In the genomic region with DNA sequence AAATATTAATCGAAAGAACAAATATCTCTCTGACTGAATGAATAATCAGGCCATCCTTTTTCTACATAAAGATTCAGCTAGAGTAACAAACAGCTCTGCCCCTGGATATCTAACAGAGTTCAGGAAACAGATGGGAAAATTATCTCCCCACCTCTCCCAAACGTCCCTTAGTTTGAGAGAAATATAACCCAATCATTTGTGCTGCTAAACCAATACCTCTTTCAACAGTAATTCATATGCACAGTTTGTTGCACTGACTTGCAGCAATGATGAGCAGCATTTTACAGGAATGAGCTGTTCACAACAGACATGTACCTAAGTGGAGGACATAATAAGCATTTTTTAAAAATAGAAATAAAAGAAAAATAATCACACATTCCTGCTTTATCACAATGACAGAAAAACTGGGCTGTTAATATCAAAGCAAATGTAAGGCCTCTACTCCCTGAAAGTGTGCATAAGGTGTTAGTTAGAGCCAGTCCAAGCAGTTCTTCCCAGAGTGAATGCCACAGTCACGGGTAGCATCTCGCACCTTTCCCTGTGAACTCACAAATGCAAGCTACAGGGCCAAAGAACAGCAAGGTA, we compare ENCODE assay signal across 8 cellular contexts. TPM values are rescaled to one million over a fixed set of nuclear protein-coding genes. Genes with fewer than 3 reads are reported as not detected.
DNase-seq lines count a peak whose midpoint lies in the region; ATAC-seq, FAIRE-seq and TF ChIP-seq lines count a peak whose summit lies in the region.

No MANE protein-coding gene starts in this region.

- DNase-seq in CD14-positive monocyte (ENCODE audit: low spot score) (no peak), MM.1S (no peak), neural crest cell (ENCODE audit: low read depth, low spot score) (no peak), D721Med (ENCODE audit: insufficient read length, low spot score) (no peak), AG08396 (ENCODE audit: low spot score) (no peak)

- H4K20me1 ChIP-seq in MM.1S (ENCODE audit: insufficient read depth, low read length), result no peaks in the 10 kb centered on the region

- no peak overlapping the region for H2AFZ ChIP-seq in MM.1S (ENCODE audit: low read length)

- peak overlapping the region; percentile 97 for H3K4me3 Mint-ChIP-seq in CD14-positive monocyte
- H3K4me3 Mint-ChIP-seq in neural crest cell, result peak overlapping the region; percentile 91

- H3K27ac ChIP-seq in MM.1S (ENCODE audit: low read length) (peak overlapping the region; percentile 80; the same call in 1 of the 2 replicates), duodenal mucosa (ENCODE audit: low read depth, low read length) (peak overlapping the region; percentile 70)

- no peak for ATAC-seq in GM18511 (IDR thresholded peaks at IDR 0.05; ENCODE audit: unreplicated experiment)
- no peak for ATAC-seq in HG03432 (IDR thresholded peaks at IDR 0.05; ENCODE audit: unreplicated experiment)

- H3K27me3 Mint-ChIP-seq in CD14-positive monocyte (ENCODE audit: low read depth in 3 of 3) (peaks cover 0 to 2% (median 0%) of the 10 kb centered on the region in 3 donors), neural crest cell (ENCODE audit: low read depth) (no peaks in the 10 kb centered on the region)

- no peaks in the 10 kb centered on the region for H3K27me3 ChIP-seq in MM.1S (replicated peaks; ENCODE audit: insufficient read depth, low read length)
- H3K27me3 ChIP-seq in duodenal mucosa (ENCODE audit: control insufficient read depth in 1 of 2, insufficient read depth in 2 of 2, low read length in 2 of 2), result no peaks in the 10 kb centered on the region

- TF ChIP-seq CTCF in CD14-positive monocyte (IDR thresholded peaks at IDR 0.05) (no peak), MM.1S (IDR thresholded peaks at IDR 0.05; ENCODE audit: low read length) (no peak), neural crest cell (conservative IDR thresholded peaks at IDR 0.05) (no peak), D721Med (IDR thresholded peaks at IDR 0.05; ENCODE audit: insufficient read depth, missing control alignments) (no peak)

- peaks cover 59% of the 10 kb centered on the region for H3K4me1 Mint-ChIP-seq in CD14-positive monocyte
- peaks cover 45% of the 10 kb centered on the region for H3K4me1 Mint-ChIP-seq in neural crest cell

- FAIRE-seq in D721Med (lab: Jason Lieb, UNC), result no peak

- H3K36me3 ChIP-seq in MM.1S (replicated peaks; ENCODE audit: insufficient read depth, low read length) (no peaks in the 10 kb centered on the region; the same call in 1 of the 2 replicates), duodenal mucosa (ENCODE audit: control insufficient read depth in 1 of 2, insufficient read depth in 2 of 2, low read length in 2 of 2) (no peaks in the 10 kb centered on the region)

- peaks cover 22% of the 10 kb centered on the region for H3F3A ChIP-seq in MM.1S (ENCODE audit: insufficient read depth, low read length)

- H3K4me1 ChIP-seq in MM.1S (ENCODE audit: low read length) (peaks cover 27% of the 10 kb centered on the region), duodenal mucosa (ENCODE audit: control insufficient read depth in 1 of 2, insufficient read depth in 2 of 2, low read length in 2 of 2) (peaks cover 20 to 32% of the 10 kb centered on the region in 2 donors)

- H3K4me3 ChIP-seq in MM.1S (ENCODE audit: low read length) (peak overlapping the region; percentile 90), duodenal mucosa (ENCODE audit: low read depth in 1 of 2, low read length in 2 of 2) (peak overlapping the region; percentile 96 to 97)

- H3K36me3 Mint-ChIP-seq in CD14-positive monocyte (peaks cover 6 to 9% of the 10 kb centered on the region in 2 donors), neural crest cell (ENCODE audit: low read depth) (peaks cover 4% of the 10 kb centered on the region)

- H3K9me2 ChIP-seq in MM.1S (replicated peaks; ENCODE audit: insufficient read depth, low read length), result no peaks in the 10 kb centered on the region

- H3K27ac Mint-ChIP-seq in CD14-positive monocyte, result peak overlapping the region in 3 of 7 donors; percentile 3 to 92 (median 21)
- H3K27ac Mint-ChIP-seq in neural crest cell (ENCODE audit: unreplicated experiment), result peak overlapping the region; percentile 93

- H3K9me3 Mint-ChIP-seq in CD14-positive monocyte (no peaks in the 10 kb centered on the region), neural crest cell (no peaks in the 10 kb centered on the region)

- peak overlapping the region; percentile 76 for H3K4me2 ChIP-seq in MM.1S (ENCODE audit: low read depth, low read length)

- no peaks in the 10 kb centered on the region for H3K9me3 ChIP-seq in MM.1S (replicated peaks; ENCODE audit: insufficient read depth, low read length)
- no peaks in the 10 kb centered on the region for H3K9me3 ChIP-seq in duodenal mucosa (ENCODE audit: control insufficient read depth in 1 of 2, low read length in 2 of 2)

- peaks cover 72% of the 10 kb centered on the region for H3K79me2 ChIP-seq in MM.1S (ENCODE audit: low read length)

- H3K9ac ChIP-seq in MM.1S (ENCODE audit: low read length) (peak overlapping the region; percentile 90), duodenal mucosa (ENCODE audit: low read depth in 1 of 2, low read length in 2 of 2) (peak overlapping the region; percentile 23 to 96)

- intact Hi-C loops in CD14-positive monocyte (cut with micrococcal nuclease), result loop anchor here in 1 of 2 donors (10.0 kb wide), 2 partner anchors 55 to 465 kb away; a partner anchor contains a TSS

RNA-seq across cellular contexts. Expression of a gene that starts 2.3 kb away (rescaled TPM):
- 10 to 100 TPM in 1 of 2 donors, 1 to 10 TPM in 1; 6.9 to 11.9 TPM for polyA plus RNA-seq in CD14-positive monocyte
- total RNA-seq in neural crest cell, result 51.1 and 51.9 TPM in 2 replicates
